Comparison of ENCODE assay signal across 34 cellular contexts in the genomic region with DNA sequence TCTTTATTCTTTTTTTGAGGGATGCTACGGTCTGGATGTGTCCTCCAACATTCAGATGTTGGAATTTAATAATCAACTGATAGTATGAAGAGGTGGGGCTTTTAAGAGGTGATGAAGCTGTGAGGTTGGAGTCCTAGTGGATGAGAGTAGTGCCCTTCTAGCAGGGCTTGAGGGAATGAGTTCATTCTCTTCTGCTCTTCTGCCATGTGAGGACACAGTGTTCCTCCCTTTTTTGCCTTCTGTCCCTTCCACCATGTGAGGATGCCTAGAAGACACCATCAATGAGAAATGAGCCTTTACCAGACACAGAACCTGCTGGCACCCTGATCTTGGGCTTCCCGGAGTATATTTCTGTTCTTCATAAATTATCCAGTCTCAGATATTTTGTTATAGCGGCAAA.
"Had no signal": no experiment of that assay in that cellular context is flagged by ENCODE, and none has a peak within 500 bp of the region (broad histone marks: within the 10 kb centered on the region; RNA-seq: fewer than 3 reads in every experiment).

No MANE protein-coding gene starts in this region.

- H3K27me3 ChIP-seq: ascending aorta, cardiac muscle cell had no signal

- H3K36me3 Mint-ChIP-seq: activated CD4-positive, alpha-beta memory T cell treated with anti-CD3 and anti-CD28 coated beads for 36 hours; activated naive CD4-positive, alpha-beta T cell treated with anti-CD3 and anti-CD28 coated beads, Interleukin-2, amount 10 ng/mL, durations not matched to agents 7 days and 5 days; activated naive CD4-positive, alpha-beta T cell treated with anti-CD3 and anti-CD28 coated beads, Interleukin-2, amount 50 U/mL, for 24 hours; activated naive CD8-positive, alpha-beta T cell; activated naive CD8-positive, alpha-beta T cell treated with anti-CD3 and anti-CD28 coated beads, Interleukin-2, amount 10 ng/mL, durations not matched to agents 7 days and 5 days; brain had no signal

- H3K27ac ChIP-seq: ascending aorta, VCaP had no signal

- H3K27me3 Mint-ChIP-seq: activated B cell treated with CpG ODN at 0.5 μM for 24 hours; activated CD4-positive, alpha-beta memory T cell treated with anti-CD3 and anti-CD28 coated beads for 36 hours; activated CD4-positive, alpha-beta T cell treated with anti-CD3 and anti-CD28 coated beads, Interleukin-2, amount 10 ng/mL, durations not matched to agents 24 days and 14 days; activated naive CD4-positive, alpha-beta T cell treated with anti-CD3 and anti-CD28 coated beads, Interleukin-2, amount 10 ng/mL, durations not matched to agents 7 days and 5 days; activated naive CD4-positive, alpha-beta T cell treated with anti-CD3 and anti-CD28 coated beads, Interleukin-2, amount 50 U/mL, for 24 hours; activated naive CD8-positive, alpha-beta T cell treated with anti-CD3 and anti-CD28 coated beads, Interleukin-2, amount 50 U/mL, for 24 hours had no signal

- H3K4me3 ChIP-seq: ascending aorta, cardiac muscle cell had no signal

- H3K36me3 ChIP-seq: ascending aorta, cardiac muscle cell had no signal

- ATAC-seq: activated CD8-positive, alpha-beta T cell treated with anti-CD3 and anti-CD28 coated beads for 36 hours; activated naive CD8-positive, alpha-beta T cell treated with anti-CD3 and anti-CD28 coated beads, Interleukin-2, amount 50 U/mL, for 24 hours; activated T-helper 17 cell treated with anti-CD3 and anti-CD28 coated beads, Interleukin-2, amount 50 U/mL, for 72 hours had no signal

- DNase-seq: activated B cell treated with CpG ODN at 0.5 μM for 24 hours; activated CD4-positive, alpha-beta memory T cell treated with anti-CD3 and anti-CD28 coated beads for 36 hours; activated CD4-positive, alpha-beta T cell treated with anti-CD3 and anti-CD28 coated beads for 4 hours; activated CD4-positive, alpha-beta T cell treated with anti-CD3 and anti-CD28 coated beads, Interleukin-2, amount 10 ng/mL, durations not matched to agents 24 days and 14 days; activated CD4-positive, alpha-beta T cell treated with anti-CD3 and anti-CD28 coated beads, Interleukin-2, amount 50 U/mL, for 1 hour; activated CD4-positive, alpha-beta T cell treated with anti-CD3 and anti-CD28 coated beads, Interleukin-2, amount 50 U/mL, for 4 hours; activated CD4-positive, CD25-positive, alpha-beta regulatory T cell treated with anti-CD3 and anti-CD28 coated beads, Interleukin-2, amount 50 U/mL, for 72 hours; activated CD8-positive, alpha-beta memory T cell treated with anti-CD3 and anti-CD28 coated beads, Interleukin-2, amount 50 U/mL, for 4 hours; activated CD8-positive, alpha-beta T cell treated with anti-CD3 and anti-CD28 coated beads for 36 hours; activated effector memory CD4-positive, alpha-beta T cell treated with Interleukin-2 at 50 U/mL for 16 hours; activated gamma-delta T cell; activated naive CD4-positive, alpha-beta T cell treated with anti-CD3 and anti-CD28 coated beads, Interleukin-2, amount 10 ng/mL, durations not matched to agents 7 days and 5 days; activated naive CD4-positive, alpha-beta T cell treated with Interleukin-2 at 50 U/mL for 16 hours; activated naive CD8-positive, alpha-beta T cell treated with anti-CD3 and anti-CD28 coated beads, Interleukin-2, amount 10 ng/mL, durations not matched to agents 7 days and 5 days; activated naive CD8-positive, alpha-beta T cell treated with anti-CD3 and anti-CD28 coated beads, Interleukin-2, amount 50 U/mL, for 24 hours; activated T-cell treated with anti-CD3 and anti-CD28 coated beads for 4 hours; activated T-cell treated with anti-CD3 and anti-CD28 coated beads, Interleukin-2, amount 50 U/mL, for 1 hour; activated T-cell treated with anti-CD3 and anti-CD28 coated beads, Interleukin-2, amount 50 U/mL, for 48 hours; amygdala; anterior cingulate cortex; central memory CD4-positive, alpha-beta T cell; SW 1271; T-helper 1 cell; T-helper 2 cell; T-helper 9 cell had no signal

- H3K9me3 Mint-ChIP-seq: activated B cell treated with CpG ODN at 0.5 μM for 24 hours; activated CD4-positive, alpha-beta memory T cell treated with anti-CD3 and anti-CD28 coated beads for 36 hours; activated CD4-positive, alpha-beta T cell treated with anti-CD3 and anti-CD28 coated beads, Interleukin-2, amount 10 ng/mL, durations not matched to agents 24 days and 14 days; activated CD8-positive, alpha-beta T cell treated with anti-CD3 and anti-CD28 coated beads for 36 hours; activated naive CD4-positive, alpha-beta T cell treated with anti-CD3 and anti-CD28 coated beads, Interleukin-2, amount 10 ng/mL, durations not matched to agents 7 days and 5 days; activated naive CD4-positive, alpha-beta T cell treated with anti-CD3 and anti-CD28 coated beads, Interleukin-2, amount 50 U/mL, for 24 hours; activated naive CD8-positive, alpha-beta T cell treated with anti-CD3 and anti-CD28 coated beads, Interleukin-2, amount 10 ng/mL, durations not matched to agents 7 days and 5 days; activated naive CD8-positive, alpha-beta T cell treated with anti-CD3 and anti-CD28 coated beads, Interleukin-2, amount 50 U/mL, for 24 hours; activated T-helper 17 cell treated with anti-CD3 and anti-CD28 coated beads, Interleukin-2, amount 50 U/mL, for 72 hours; brain; T-helper 1 cell treated with Interleukin-12 subunit alpha and Interleukin-12 subunit beta and Interleukin-4 antibody, amounts not matched to agents 30 μg/mL and 1 μg/mL, for 36 hours; T-helper 2 cell treated with Interferon-gamma antibody and Interleukin-4, amounts not matched to agents 5 μg/mL and 100 μg/mL, for 36 hours had no signal

- H3K4me3 Mint-ChIP-seq: activated B cell treated with CpG ODN at 0.5 μM for 24 hours; activated CD4-positive, alpha-beta memory T cell treated with anti-CD3 and anti-CD28 coated beads for 36 hours; activated CD4-positive, alpha-beta T cell treated with anti-CD3 and anti-CD28 coated beads, Interleukin-2, amount 10 ng/mL, durations not matched to agents 24 days and 14 days; activated CD8-positive, alpha-beta T cell treated with anti-CD3 and anti-CD28 coated beads for 36 hours; activated naive CD4-positive, alpha-beta T cell treated with anti-CD3 and anti-CD28 coated beads, Interleukin-2, amount 10 ng/mL, durations not matched to agents 7 days and 5 days; activated naive CD4-positive, alpha-beta T cell treated with anti-CD3 and anti-CD28 coated beads, Interleukin-2, amount 50 U/mL, for 24 hours; activated naive CD8-positive, alpha-beta T cell; activated naive CD8-positive, alpha-beta T cell treated with anti-CD3 and anti-CD28 coated beads, Interleukin-2, amount 10 ng/mL, durations not matched to agents 7 days and 5 days; activated naive CD8-positive, alpha-beta T cell treated with anti-CD3 and anti-CD28 coated beads, Interleukin-2, amount 50 U/mL, for 24 hours; activated T-helper 17 cell treated with anti-CD3 and anti-CD28 coated beads, Interleukin-2, amount 50 U/mL, for 72 hours; brain; T-helper 1 cell treated with Interleukin-12 subunit alpha and Interleukin-12 subunit beta and Interleukin-4 antibody, amounts not matched to agents 30 μg/mL and 1 μg/mL, for 36 hours; T-helper 2 cell treated with Interferon-gamma antibody and Interleukin-4, amounts not matched to agents 5 μg/mL and 100 μg/mL, for 36 hours had no signal

- H3K4me1 ChIP-seq: ascending aorta had no signal

- H3K9me3 ChIP-seq: ascending aorta had no signal

- H3K4me1 Mint-ChIP-seq: activated B cell treated with CpG ODN at 0.5 μM for 24 hours; activated CD4-positive, alpha-beta T cell treated with anti-CD3 and anti-CD28 coated beads, Interleukin-2, amount 10 ng/mL, durations not matched to agents 24 days and 14 days; activated naive CD4-positive, alpha-beta T cell treated with anti-CD3 and anti-CD28 coated beads, Interleukin-2, amount 10 ng/mL, durations not matched to agents 7 days and 5 days; activated naive CD4-positive, alpha-beta T cell treated with anti-CD3 and anti-CD28 coated beads, Interleukin-2, amount 50 U/mL, for 24 hours; activated naive CD8-positive, alpha-beta T cell treated with anti-CD3 and anti-CD28 coated beads, Interleukin-2, amount 10 ng/mL, durations not matched to agents 7 days and 5 days; activated naive CD8-positive, alpha-beta T cell treated with anti-CD3 and anti-CD28 coated beads, Interleukin-2, amount 50 U/mL, for 24 hours; activated T-helper 17 cell treated with anti-CD3 and anti-CD28 coated beads, Interleukin-2, amount 50 U/mL, for 72 hours had no signal

- H3K27ac Mint-ChIP-seq: activated B cell treated with CpG ODN at 0.5 μM for 24 hours; activated CD4-positive, alpha-beta memory T cell treated with anti-CD3 and anti-CD28 coated beads for 36 hours; activated CD4-positive, alpha-beta T cell treated with anti-CD3 and anti-CD28 coated beads, Interleukin-2, amount 10 ng/mL, durations not matched to agents 24 days and 14 days; activated CD8-positive, alpha-beta T cell treated with anti-CD3 and anti-CD28 coated beads for 36 hours; activated naive CD4-positive, alpha-beta T cell treated with anti-CD3 and anti-CD28 coated beads, Interleukin-2, amount 10 ng/mL, durations not matched to agents 7 days and 5 days; activated naive CD4-positive, alpha-beta T cell treated with anti-CD3 and anti-CD28 coated beads, Interleukin-2, amount 50 U/mL, for 24 hours; activated naive CD8-positive, alpha-beta T cell; activated naive CD8-positive, alpha-beta T cell treated with anti-CD3 and anti-CD28 coated beads, Interleukin-2, amount 10 ng/mL, durations not matched to agents 7 days and 5 days; activated naive CD8-positive, alpha-beta T cell treated with anti-CD3 and anti-CD28 coated beads, Interleukin-2, amount 50 U/mL, for 24 hours; activated T-helper 17 cell treated with anti-CD3 and anti-CD28 coated beads, Interleukin-2, amount 50 U/mL, for 72 hours; T-helper 1 cell treated with Interleukin-12 subunit alpha and Interleukin-12 subunit beta and Interleukin-4 antibody, amounts not matched to agents 30 μg/mL and 1 μg/mL, for 36 hours; T-helper 2 cell treated with Interferon-gamma antibody and Interleukin-4, amounts not matched to agents 5 μg/mL and 100 μg/mL, for 36 hours had no signal
